20 cellular contexts compared by ENCODE assay signal in the genomic region with DNA sequence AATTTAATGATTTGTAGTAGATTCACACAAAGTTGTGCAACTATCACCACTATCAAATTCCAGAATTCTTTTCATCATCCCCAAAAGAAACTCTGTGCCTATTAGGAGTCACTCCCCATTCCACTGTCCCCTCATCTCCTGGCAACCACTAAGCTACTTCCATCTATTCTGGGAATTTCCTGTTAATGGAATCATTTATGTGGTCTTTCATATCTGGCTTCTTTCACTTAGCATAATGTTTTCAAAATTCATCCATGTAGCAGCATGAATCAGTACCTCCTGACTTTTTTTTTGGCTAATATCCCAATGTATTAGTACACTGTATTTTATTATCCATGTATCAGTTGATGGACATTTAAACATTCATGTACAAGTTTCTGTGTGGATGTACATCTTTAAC.
A peak's percentile ranks its signal among the peaks of the same experiment; 100 is the strongest.
DNase-seq lines count a peak whose midpoint lies in the region; ATAC-seq, FAIRE-seq and TF ChIP-seq lines count a peak whose summit lies in the region.
"Had no signal": no experiment of that assay in that cellular context is flagged by ENCODE, and none has a peak within 500 bp of the region (broad histone marks: within the 10 kb centered on the region; RNA-seq: fewer than 3 reads in every experiment).

No MANE protein-coding gene starts in this region.

- TF ChIP-seq CTCF in SK-N-SH (IDR thresholded peaks at IDR 0.05): no peak
- TF ChIP-seq CTCF in endothelial cell of umbilical vein (IDR thresholded peaks at IDR 0.05; ENCODE audit: extremely low read depth in 1 of 2, insufficient read depth in 1 of 2, low read depth in 1 of 2, low read length in 2 of 2): no peak

- no peaks in the 10 kb centered on the region for H3K9me3 ChIP-seq in SK-N-SH
- no peaks in the 10 kb centered on the region for H3K9me3 ChIP-seq in endothelial cell of umbilical vein (replicated peaks; ENCODE audit: control insufficient read depth, insufficient read depth, low read length)
- H3K9me3 ChIP-seq: Caco-2 had no signal

- BruUV-seq in endothelial cell of umbilical vein (replicated peaks; lab: Mats Ljungman, UMichigan): no TSS peak

- no peak for TF ChIP-seq RAD21 in SK-N-SH (IDR thresholded peaks at IDR 0.05; ENCODE audit: low read length)

- POLR2A ChIA-PET in SK-N-SH (lab: Yijun Ruan, JAX) (no interaction called here), endothelial cell of umbilical vein (lab: Charles Lee) (interaction anchor here (0.6 kb wide), 1 partner anchor 367 kb away, joined by 3 read pairs; no protein-coding TSS in a partner anchor)
- POLR2A ChIA-PET in activated CD8-positive, alpha-beta T cell treated with anti-CD3 and anti-CD28 coated beads, Interleukin-2, amount 10 ng/mL, durations not matched to agents 7 days and 5 days (lab: Charles Lee): no interaction called here

- no peaks in the 10 kb centered on the region for H3K9me1 ChIP-seq in endothelial cell of umbilical vein (replicated peaks; ENCODE audit: control insufficient read depth, extremely low read depth, insufficient read depth, low read length)

- TF ChIP-seq POLR2A in endothelial cell of umbilical vein (IDR thresholded peaks at IDR 0.05; ENCODE audit: low read depth, low read length): no peak

- H3K9me3 Mint-ChIP-seq in activated CD8-positive, alpha-beta T cell treated with anti-CD3 and anti-CD28 coated beads, Interleukin-2, amount 10 ng/mL, durations not matched to agents 7 days and 5 days (ENCODE audit: insufficient read depth): no peaks in the 10 kb centered on the region
- H3K9me3 Mint-ChIP-seq in activated CD4-positive, alpha-beta T cell treated with anti-CD3 and anti-CD28 coated beads, Interleukin-2, amount 10 ng/mL, durations not matched to agents 24 days and 14 days: no peaks in the 10 kb centered on the region
- H3K9me3 Mint-ChIP-seq: CD4-positive, alpha-beta T cell; GM23338 had no signal

- peaks cover 20% of the 10 kb centered on the region for H3K27me3 Mint-ChIP-seq in activated CD8-positive, alpha-beta T cell treated with anti-CD3 and anti-CD28 coated beads, Interleukin-2, amount 10 ng/mL, durations not matched to agents 7 days and 5 days (ENCODE audit: low read depth)
- H3K27me3 Mint-ChIP-seq in activated CD4-positive, alpha-beta T cell treated with anti-CD3 and anti-CD28 coated beads, Interleukin-2, amount 10 ng/mL, durations not matched to agents 24 days and 14 days: peaks cover 18% of the 10 kb centered on the region

- no peak overlapping the region for H3K27ac Mint-ChIP-seq in activated CD8-positive, alpha-beta T cell treated with anti-CD3 and anti-CD28 coated beads, Interleukin-2, amount 10 ng/mL, durations not matched to agents 7 days and 5 days
- H3K27ac Mint-ChIP-seq in activated CD4-positive, alpha-beta T cell treated with anti-CD3 and anti-CD28 coated beads, Interleukin-2, amount 10 ng/mL, durations not matched to agents 24 days and 14 days: no peak overlapping the region
- H3K27ac Mint-ChIP-seq: CD4-positive, alpha-beta T cell; GM23338 had no signal

- no peaks in the 10 kb centered on the region for H3K9me2 ChIP-seq in SK-N-SH

- H3K4me2 ChIP-seq in SK-N-SH (no peak overlapping the region), endothelial cell of umbilical vein (ENCODE audit: insufficient read depth, low read length) (no peak overlapping the region)
- H3K4me2 ChIP-seq: GM23338 had no signal

- H3K9ac ChIP-seq in SK-N-SH (no peak overlapping the region), endothelial cell of umbilical vein (replicated peaks; ENCODE audit: extremely low read depth, insufficient read depth, low read length) (no peak overlapping the region)

- no peak overlapping the region for H3K27ac ChIP-seq in SK-N-SH (ENCODE audit: low read depth in 2 of 2, low read length in 1 of 2)
- H3K27ac ChIP-seq in endothelial cell of umbilical vein (ENCODE audit: insufficient read depth, low read depth, low read length): no peak overlapping the region

- FAIRE-seq in endothelial cell of umbilical vein (lab: Jason Lieb, UNC): peak; percentile 56
- FAIRE-seq: GM12878 had no signal

- no peaks in the 10 kb centered on the region for H3K4me1 Mint-ChIP-seq in activated CD8-positive, alpha-beta T cell treated with anti-CD3 and anti-CD28 coated beads, Interleukin-2, amount 10 ng/mL, durations not matched to agents 7 days and 5 days (ENCODE audit: low read depth)
- no peaks in the 10 kb centered on the region for H3K4me1 Mint-ChIP-seq in activated CD4-positive, alpha-beta T cell treated with anti-CD3 and anti-CD28 coated beads, Interleukin-2, amount 10 ng/mL, durations not matched to agents 24 days and 14 days

- no peak overlapping the region for H3K4me3 ChIP-seq in SK-N-SH (ENCODE audit: low read depth in 2 of 2, low read length in 1 of 2)
- no peak overlapping the region for H3K4me3 ChIP-seq in endothelial cell of umbilical vein (replicated peaks in 1 of 3; ENCODE audit: insufficient read depth in 1 of 3, low read depth in 1 of 3, low read length in 3 of 3)
- H3K4me3 ChIP-seq: GM12878, GM23338 had no signal

- dilution Hi-C loops in endothelial cell of umbilical vein (cut with MboI; ENCODE audit: extremely low pct_ligation_motif_present, low sequenced_read_pairs): no loop called here

- H3K36me3 Mint-ChIP-seq in activated CD8-positive, alpha-beta T cell treated with anti-CD3 and anti-CD28 coated beads, Interleukin-2, amount 10 ng/mL, durations not matched to agents 7 days and 5 days (ENCODE audit: low read depth): no peaks in the 10 kb centered on the region
- no peaks in the 10 kb centered on the region for H3K36me3 Mint-ChIP-seq in activated CD4-positive, alpha-beta T cell treated with anti-CD3 and anti-CD28 coated beads, Interleukin-2, amount 10 ng/mL, durations not matched to agents 24 days and 14 days (ENCODE audit: low read depth)

- H3K4me1 ChIP-seq in SK-N-SH (ENCODE audit: control insufficient read depth in 1 of 2, insufficient read depth in 2 of 2, low read depth in 1 of 2, low read length in 1 of 2) (no peaks in the 10 kb centered on the region), endothelial cell of umbilical vein (ENCODE audit: control insufficient read depth, extremely low read depth, insufficient read depth, low read length) (peaks cover 23% of the 10 kb centered on the region)
- H3K4me1 ChIP-seq: Caco-2 had no signal

- H4K20me1 ChIP-seq in SK-N-SH (ENCODE audit: insufficient read depth): no peaks in the 10 kb centered on the region
- H4K20me1 ChIP-seq in endothelial cell of umbilical vein (replicated peaks; ENCODE audit: control insufficient read depth, extremely low read depth, insufficient read depth, low read length): no peaks in the 10 kb centered on the region

- H3K36me3 ChIP-seq in SK-N-SH (replicated peaks in 1 of 2; ENCODE audit: control insufficient read depth in 1 of 2, insufficient read depth in 2 of 2, low read length in 1 of 2) (no peaks in the 10 kb centered on the region), endothelial cell of umbilical vein (ENCODE audit: control insufficient read depth in 2 of 2, extremely low read depth in 1 of 2, insufficient read depth in 2 of 2, low read length in 2 of 2) (no peaks in the 10 kb centered on the region)

- intact Hi-C loops in endothelial cell of umbilical vein (cut with micrococcal nuclease): no loop called here
- intact Hi-C loops in activated CD4-positive, alpha-beta T cell treated with anti-CD3 and anti-CD28 coated beads, Interleukin-2, amount 10 ng/mL, durations not matched to agents 24 days and 14 days (cut with micrococcal nuclease): no loop called here

- no peaks in the 10 kb centered on the region for H3K79me2 ChIP-seq in SK-N-SH (ENCODE audit: insufficient read depth)
- no peaks in the 10 kb centered on the region for H3K79me2 ChIP-seq in endothelial cell of umbilical vein (ENCODE audit: control insufficient read depth, insufficient read depth, low read length)

- no peak for ATAC-seq in SK-N-SH treated with all-trans-retinoic acid at 6 μM for 48 hours
- ATAC-seq in activated CD8-positive, alpha-beta T cell treated with anti-CD3 and anti-CD28 coated beads, Interleukin-2, amount 10 ng/mL, durations not matched to agents 7 days and 5 days: no peak
- no peak for ATAC-seq in HG03521 (IDR thresholded peaks at IDR 0.05; ENCODE audit: unreplicated experiment)
- ATAC-seq: GM12878, GM23338 had no signal

- H3K27me3 ChIP-seq in SK-N-SH (ENCODE audit: insufficient read depth) (no peaks in the 10 kb centered on the region), endothelial cell of umbilical vein (ENCODE audit: control insufficient read depth in 2 of 2, insufficient read depth in 2 of 2, low read length in 2 of 2) (peaks cover 0 to 3% of the 10 kb centered on the region in 2 experiments)

- H3F3A ChIP-seq in SK-N-SH (replicated peaks; ENCODE audit: insufficient read depth): peaks cover 4% of the 10 kb centered on the region

- CTCF ChIA-PET in SK-N-SH (lab: Yijun Ruan, JAX) (interaction anchor here (0.7 to 1.6 kb wide), 2 partner anchors 14 to 15 kb away, joined by 3 to 9 read pairs; no protein-coding TSS in a partner anchor), endothelial cell of umbilical vein (lab: Charles Lee) (interaction anchor here (1.3 to 1.6 kb wide), 3 partner anchors 12 to 61 kb away, joined by 3 to 9 read pairs (median 4); no protein-coding TSS in a partner anchor)
- CTCF ChIA-PET in activated CD8-positive, alpha-beta T cell treated with anti-CD3 and anti-CD28 coated beads, Interleukin-2, amount 10 ng/mL, durations not matched to agents 7 days and 5 days (lab: Charles Lee): interaction anchor here (1.4 kb wide), 1 partner anchor 15 kb away, joined by 4 read pairs; no protein-coding TSS in a partner anchor

- no peak overlapping the region for H3K4me3 Mint-ChIP-seq in activated CD8-positive, alpha-beta T cell treated with anti-CD3 and anti-CD28 coated beads, Interleukin-2, amount 10 ng/mL, durations not matched to agents 7 days and 5 days
- H3K4me3 Mint-ChIP-seq in activated CD4-positive, alpha-beta T cell treated with anti-CD3 and anti-CD28 coated beads, Interleukin-2, amount 10 ng/mL, durations not matched to agents 24 days and 14 days: no peak overlapping the region
- H3K4me3 Mint-ChIP-seq: CD4-positive, alpha-beta T cell; GM23338 had no signal

- H2AFZ ChIP-seq in SK-N-SH (ENCODE audit: low read depth) (no peak overlapping the region), endothelial cell of umbilical vein (ENCODE audit: low read depth, low read length) (no peak overlapping the region)
- H2AFZ ChIP-seq: GM23338 had no signal

- no peak for TF ChIP-seq EP300 in SK-N-SH (IDR thresholded peaks at IDR 0.05; ENCODE audit: borderline replicate concordance in 1 of 2, low read depth in 1 of 2, low read length in 1 of 2)

- DNase-seq in SK-N-SH: no peak
- peak; percentile 69 for DNase-seq in endothelial cell of umbilical vein (ENCODE audit: low read depth, low spot score)
- peak; percentile 55 to 90 for DNase-seq in lung microvascular endothelial cell (ENCODE audit: low read depth in 2 of 2)
- no peak for DNase-seq in activated CD8-positive, alpha-beta T cell treated with anti-CD3 and anti-CD28 coated beads, Interleukin-2, amount 10 ng/mL, durations not matched to agents 7 days and 5 days
- no peak for DNase-seq in middle frontal gyrus (ENCODE audit: extremely low spot score, low spot score)
- DNase-seq in activated CD4-positive, alpha-beta T cell treated with anti-CD3 and anti-CD28 coated beads, Interleukin-2, amount 10 ng/mL, durations not matched to agents 24 days and 14 days: no peak
- DNase-seq: 8988T; Caco-2; CD4-positive, alpha-beta T cell; EL; NCI-H1105 treated with DMSO at 0.1 percent for 48 hours; NCI-H1694; NCI-H524; NCI-H82; OCI-M1; SHP77 had no signal

TF ChIP-seq in SK-N-SH, 30 proteins besides CTCF, POLR2A, EP300 and RAD21 (continues in another document):
- TF ChIP-seq ELF1 (IDR thresholded peaks at IDR 0.05): no peak

Comparison
In these comparisons a context has a peak if more than half of its experiments do, and no peak if none do; other contexts are left out.
1. DNase-seq: peak in endothelial cell of umbilical vein (single experiment) and lung microvascular endothelial cell (2 of 2); none in SK-N-SH (single experiment), activated CD8-positive, alpha-beta T cell treated with anti-CD3 and anti-CD28 coated beads, Interleukin-2, amount 10 ng/mL, durations not matched to agents 7 days and 5 days (single experiment), middle frontal gyrus (single experiment) and activated CD4-positive, alpha-beta T cell treated with anti-CD3 and anti-CD28 coated beads, Interleukin-2, amount 10 ng/mL, durations not matched to agents 24 days and 14 days (single experiment).